In genomic region chr7:156999611-157000046, GRCh38 we compare ENCODE assay signal across 8 cellular contexts. TPM values are rescaled to one million over a fixed set of nuclear protein-coding genes. Genes with fewer than 3 reads are reported as not detected.
A peak's percentile ranks its signal among the peaks of the same experiment; 100 is the strongest.
DNase-seq lines count a peak whose midpoint lies in the region; ATAC-seq, FAIRE-seq and TF ChIP-seq lines count a peak whose summit lies in the region.

No MANE protein-coding gene starts in this region.

- DNase-seq in 8988T (peak; percentile 58), GM20000 (ENCODE audit: low spot score) (peak; percentile 76), astrocyte (ENCODE audit: low read depth) (no peak), lower lobe of right lung (no peak), NCI-H187 (lab: John Stamatoyannopoulos, UW) (no peak)
- no peak for DNase-seq in activated T-helper 1 cell treated with anti-CD3 and anti-CD28 coated beads, Interleukin-12 subunit alpha, Interleukin-12 subunit beta, Interleukin-2, Interleukin-4 antibody, amounts not matched to agents 30 ng/mL and 10 ng/mL and 1 ng/mL, durations not matched to agents 14 hours and 24 hours and 36 hours (ENCODE audit: low spot score)

- H2AFZ ChIP-seq in astrocyte (ENCODE audit: low read depth, low read length) = no peak overlapping the region

- no peak overlapping the region for H3K27ac ChIP-seq in astrocyte (ENCODE audit: low read depth, low read length)
- no peak overlapping the region for H3K27ac ChIP-seq in lower lobe of right lung

- TF ChIP-seq CTCF in GM20000 (IDR thresholded peaks at IDR 0.05; ENCODE audit: extremely low read depth, missing control alignments) (no peak), astrocyte (IDR thresholded peaks at IDR 0.05; ENCODE audit: insufficient read depth, low read depth, low read length) (no peak), lower lobe of right lung (IDR thresholded peaks at IDR 0.05) (no peak)

- H3K79me2 ChIP-seq in astrocyte (ENCODE audit: insufficient read depth, low read length) = no peaks in the 10 kb centered on the region

- H4K20me1 ChIP-seq in astrocyte (ENCODE audit: insufficient read depth, low read length) = peaks cover 3% of the 10 kb centered on the region

- no peak for FAIRE-seq in astrocyte (lab: Jason Lieb, UNC)

- peak; percentile 74 to 79 for ATAC-seq in lower lobe of right lung
- ATAC-seq in GM21528 (IDR thresholded peaks at IDR 0.05; ENCODE audit: low FRiP score, unreplicated experiment) = no peak
- ATAC-seq in HG02610 (IDR thresholded peaks at IDR 0.05; ENCODE audit: unreplicated experiment) = no peak

- peak overlapping the region; percentile 39 for H3K4me2 ChIP-seq in astrocyte (ENCODE audit: low read length)

- H3K9ac ChIP-seq in astrocyte (ENCODE audit: low read length) = no peak overlapping the region

- H3K4me1 ChIP-seq in astrocyte (ENCODE audit: insufficient read depth, low read length) (no peaks in the 10 kb centered on the region), lower lobe of right lung (peaks cover 25% of the 10 kb centered on the region)

- H3K27me3 ChIP-seq in astrocyte (ENCODE audit: insufficient read depth, low read length) (peaks cover 76% of the 10 kb centered on the region), lower lobe of right lung (ENCODE audit: low read depth) (peaks cover 84% of the 10 kb centered on the region)

- H3K4me3 Mint-ChIP-seq in astrocyte (ENCODE audit: unreplicated experiment) = no peak overlapping the region
- no peak overlapping the region for H3K4me3 Mint-ChIP-seq in activated T-helper 1 cell treated with anti-CD3 and anti-CD28 coated beads, Interleukin-12 subunit alpha, Interleukin-12 subunit beta, Interleukin-2, Interleukin-4 antibody, amounts not matched to agents 30 ng/mL and 10 ng/mL and 1 ng/mL, durations not matched to agents 14 hours and 24 hours and 36 hours

- peaks cover 2% of the 10 kb centered on the region for H3K36me3 Mint-ChIP-seq in astrocyte (ENCODE audit: low read depth, unreplicated experiment)
- H3K36me3 Mint-ChIP-seq in activated T-helper 1 cell treated with anti-CD3 and anti-CD28 coated beads, Interleukin-12 subunit alpha, Interleukin-12 subunit beta, Interleukin-2, Interleukin-4 antibody, amounts not matched to agents 30 ng/mL and 10 ng/mL and 1 ng/mL, durations not matched to agents 14 hours and 24 hours and 36 hours (ENCODE audit: low read depth) = no peaks in the 10 kb centered on the region

- H3K9me3 ChIP-seq in astrocyte (ENCODE audit: insufficient read depth, low read depth, low read length) (no peaks in the 10 kb centered on the region), lower lobe of right lung (no peaks in the 10 kb centered on the region)

- H3K36me3 ChIP-seq in astrocyte (ENCODE audit: insufficient read depth, low read length) = no peaks in the 10 kb centered on the region
- no peaks in the 10 kb centered on the region for H3K36me3 ChIP-seq in lower lobe of right lung

- peaks cover 74% of the 10 kb centered on the region for H3K27me3 Mint-ChIP-seq in astrocyte (ENCODE audit: low read depth, unreplicated experiment)
- peaks cover 70% of the 10 kb centered on the region for H3K27me3 Mint-ChIP-seq in activated T-helper 1 cell treated with anti-CD3 and anti-CD28 coated beads, Interleukin-12 subunit alpha, Interleukin-12 subunit beta, Interleukin-2, Interleukin-4 antibody, amounts not matched to agents 30 ng/mL and 10 ng/mL and 1 ng/mL, durations not matched to agents 14 hours and 24 hours and 36 hours (ENCODE audit: insufficient read depth)

- H3K27ac Mint-ChIP-seq in astrocyte (ENCODE audit: unreplicated experiment) = no peak overlapping the region
- no peak overlapping the region for H3K27ac Mint-ChIP-seq in activated T-helper 1 cell treated with anti-CD3 and anti-CD28 coated beads, Interleukin-12 subunit alpha, Interleukin-12 subunit beta, Interleukin-2, Interleukin-4 antibody, amounts not matched to agents 30 ng/mL and 10 ng/mL and 1 ng/mL, durations not matched to agents 14 hours and 24 hours and 36 hours

- intact Hi-C loops in lower lobe of right lung (cut with DNase I) = no loop called here
- intact Hi-C loops in activated T-helper 1 cell treated with anti-CD3 and anti-CD28 coated beads, Interleukin-12 subunit alpha, Interleukin-12 subunit beta, Interleukin-2, Interleukin-4 antibody, amounts not matched to agents 30 ng/mL and 10 ng/mL and 1 ng/mL, durations not matched to agents 14 hours and 24 hours and 36 hours (cut with micrococcal nuclease) = loop anchor here (2.0 to 10.0 kb wide), 4 partner anchors 17 to 1543 kb away; no protein-coding TSS in a partner anchor

- no peaks in the 10 kb centered on the region for H3K4me1 Mint-ChIP-seq in astrocyte (ENCODE audit: low read depth, unreplicated experiment)
- peaks cover 14% of the 10 kb centered on the region for H3K4me1 Mint-ChIP-seq in activated T-helper 1 cell treated with anti-CD3 and anti-CD28 coated beads, Interleukin-12 subunit alpha, Interleukin-12 subunit beta, Interleukin-2, Interleukin-4 antibody, amounts not matched to agents 30 ng/mL and 10 ng/mL and 1 ng/mL, durations not matched to agents 14 hours and 24 hours and 36 hours (ENCODE audit: low read depth)

- peaks cover 13% of the 10 kb centered on the region for H3K9me3 Mint-ChIP-seq in astrocyte (ENCODE audit: unreplicated experiment)
- no peaks in the 10 kb centered on the region for H3K9me3 Mint-ChIP-seq in activated T-helper 1 cell treated with anti-CD3 and anti-CD28 coated beads, Interleukin-12 subunit alpha, Interleukin-12 subunit beta, Interleukin-2, Interleukin-4 antibody, amounts not matched to agents 30 ng/mL and 10 ng/mL and 1 ng/mL, durations not matched to agents 14 hours and 24 hours and 36 hours

- no peak overlapping the region for H3K4me3 ChIP-seq in astrocyte (ENCODE audit: insufficient read depth, low read depth, low read length)
- H3K4me3 ChIP-seq in lower lobe of right lung = peak overlapping the region; percentile 60

RNA-seq across cellular contexts. Expression of gene MNX1, which starts 10.8 kb away (rescaled TPM):
- total RNA-seq in astrocyte (not detected in 2 replicates), lower lobe of right lung (0.74 TPM)
- total RNA-seq in activated T-helper 1 cell treated with anti-CD3 and anti-CD28 coated beads, Interleukin-12 subunit alpha, Interleukin-12 subunit beta, Interleukin-2, Interleukin-4 antibody, amounts not matched to agents 30 ng/mL and 10 ng/mL and 1 ng/mL, durations not matched to agents 14 hours and 24 hours and 36 hours = not detected in 2 replicates

RNA-seq across cellular contexts. Expression of gene NOM1, which starts 50.1 kb away (rescaled TPM):
- total RNA-seq in astrocyte (19.2 and 19.7 TPM in 2 replicates), lower lobe of right lung (16.9 TPM)
- 46.4 and 50.9 TPM in 2 replicates for total RNA-seq in activated T-helper 1 cell treated with anti-CD3 and anti-CD28 coated beads, Interleukin-12 subunit alpha, Interleukin-12 subunit beta, Interleukin-2, Interleukin-4 antibody, amounts not matched to agents 30 ng/mL and 10 ng/mL and 1 ng/mL, durations not matched to agents 14 hours and 24 hours and 36 hours

Comparison
In these comparisons a context has a peak if more than half of its experiments do, and no peak if none do; other contexts are left out.
1. DNase-seq: peak in 8988T (single experiment) and GM20000 (single experiment); none in astrocyte (single experiment), lower lobe of right lung (single experiment), NCI-H187 (0 of 2) and activated T-helper 1 cell treated with anti-CD3 and anti-CD28 coated beads, Interleukin-12 subunit alpha, Interleukin-12 subunit beta, Interleukin-2, Interleukin-4 antibody, amounts not matched to agents 30 ng/mL and 10 ng/mL and 1 ng/mL, durations not matched to agents 14 hours and 24 hours and 36 hours (single experiment).
2. ATAC-seq: peak in lower lobe of right lung (2 of 2); none in GM21528 (single experiment) and HG02610 (single experiment).